Comparison of ENCODE assay signal across 8 cellular contexts in genomic region chr1:9455487-9456237, GRCh38.
A peak's percentile ranks its signal among the peaks of the same experiment; 100 is the strongest.
DNase-seq lines count a peak whose midpoint lies in the region; ATAC-seq and TF ChIP-seq lines count a peak whose summit lies in the region.

No MANE protein-coding gene starts in this region.

- H3K4me3 Mint-ChIP-seq in activated naive CD8-positive, alpha-beta T cell treated with anti-CD3 and anti-CD28 coated beads, Interleukin-2, amount 10 ng/mL, durations not matched to agents 7 days and 5 days: no peak overlapping the region

- no peaks in the 10 kb centered on the region for H3K36me3 ChIP-seq in BE2C
- H3K36me3 ChIP-seq in HAP-1 (replicated peaks): no peaks in the 10 kb centered on the region
- H3K36me3 ChIP-seq in left ventricle myocardium inferior: no peaks in the 10 kb centered on the region
- H3K36me3 ChIP-seq in sigmoid colon: no peaks in the 10 kb centered on the region

- H3K27me3 ChIP-seq in BE2C (no peaks in the 10 kb centered on the region), HAP-1 (ENCODE audit: low read depth) (no peaks in the 10 kb centered on the region), left ventricle myocardium inferior (ENCODE audit: low read depth) (no peaks in the 10 kb centered on the region), sigmoid colon (no peaks in the 10 kb centered on the region)

- no peaks in the 10 kb centered on the region for H3K4me1 ChIP-seq in BE2C
- no peaks in the 10 kb centered on the region for H3K4me1 ChIP-seq in HAP-1
- H3K4me1 ChIP-seq in left ventricle myocardium inferior: peaks cover 4% of the 10 kb centered on the region
- peaks cover 0 to 10% (median 5%) of the 10 kb centered on the region in 4 donors for H3K4me1 ChIP-seq in sigmoid colon

- peaks cover 19% of the 10 kb centered on the region for H3K27me3 Mint-ChIP-seq in activated naive CD8-positive, alpha-beta T cell treated with anti-CD3 and anti-CD28 coated beads, Interleukin-2, amount 10 ng/mL, durations not matched to agents 7 days and 5 days

- H3K27ac Mint-ChIP-seq in activated naive CD8-positive, alpha-beta T cell treated with anti-CD3 and anti-CD28 coated beads, Interleukin-2, amount 10 ng/mL, durations not matched to agents 7 days and 5 days: no peak overlapping the region

- ATAC-seq in activated naive CD8-positive, alpha-beta T cell treated with anti-CD3 and anti-CD28 coated beads, Interleukin-2, amount 10 ng/mL, durations not matched to agents 7 days and 5 days (ENCODE audit: low read depth): peak; percentile 45

- TF ChIP-seq CTCF in BE2C (IDR thresholded peaks at IDR 0.05; ENCODE audit: low read depth, low read length) (peak; percentile 57), left ventricle myocardium inferior (IDR thresholded peaks at IDR 0.05; ENCODE audit: borderline replicate concordance) (peak; percentile 86), sigmoid colon (IDR thresholded peaks at IDR 0.05) (peak; percentile 78 to 86 (median 79))

- H3K27ac ChIP-seq in left ventricle myocardium inferior (replicated peaks) (no peak overlapping the region), sigmoid colon (peak overlapping the region in 2 of 4 donors; percentile 9 to 44)

- in situ Hi-C loops in HAP-1 (cut with MboI; ENCODE audit: low sequenced_read_pairs): loop anchor here (10.0 kb wide), 1 partner anchor 171 kb away; no protein-coding TSS in a partner anchor

- intact Hi-C loops in left ventricle myocardium inferior (cut with micrococcal nuclease): no loop called here
- intact Hi-C loops in sigmoid colon (cut with DNase I): loop anchor here (1.0 to 5.0 kb wide), 3 partner anchors 37 to 188 kb away; no protein-coding TSS in a partner anchor

- no peaks in the 10 kb centered on the region for H3K9me3 ChIP-seq in BE2C
- H3K9me3 ChIP-seq in HAP-1: no peaks in the 10 kb centered on the region
- no peaks in the 10 kb centered on the region for H3K9me3 ChIP-seq in left ventricle myocardium inferior (replicated peaks)
- H3K9me3 ChIP-seq in sigmoid colon: no peaks in the 10 kb centered on the region

- DNase-seq in BE2C (peak; percentile 60), HAP-1 (ENCODE audit: low spot score in 2 of 2) (peak; percentile 55 to 86), SKM-1 treated with dmso at 0.1 percent for 144 hours (lab: John Stamatoyannopoulos, UW; ENCODE audit: unreplicated experiment) (peak; percentile 35), left ventricle myocardium inferior (peak; percentile 65), sigmoid colon (peak; percentile 85), NCI-H2107 (lab: John Stamatoyannopoulos, UW) (no peak), NCI-H187 treated with DMSO at 0.1 percent for 48 hours (lab: John Stamatoyannopoulos, UW) (no peak)
- peak; percentile 71 for DNase-seq in activated naive CD8-positive, alpha-beta T cell treated with anti-CD3 and anti-CD28 coated beads, Interleukin-2, amount 10 ng/mL, durations not matched to agents 7 days and 5 days

- POLR2A ChIA-PET in activated naive CD8-positive, alpha-beta T cell treated with anti-CD3 and anti-CD28 coated beads, Interleukin-2, amount 10 ng/mL, durations not matched to agents 7 days and 5 days (lab: Charles Lee): no interaction called here

- 45% methylated on average over 22 of the region's 22 CpGs for WGBS in sigmoid colon, 2 donors

- no peak for TF ChIP-seq EP300 in sigmoid colon (IDR thresholded peaks at IDR 0.05)

- H3K4me1 Mint-ChIP-seq in activated naive CD8-positive, alpha-beta T cell treated with anti-CD3 and anti-CD28 coated beads, Interleukin-2, amount 10 ng/mL, durations not matched to agents 7 days and 5 days: no peaks in the 10 kb centered on the region

- H3K9me3 Mint-ChIP-seq in activated naive CD8-positive, alpha-beta T cell treated with anti-CD3 and anti-CD28 coated beads, Interleukin-2, amount 10 ng/mL, durations not matched to agents 7 days and 5 days: no peaks in the 10 kb centered on the region

- no peak overlapping the region for H3K4me3 ChIP-seq in BE2C (ENCODE audit: low read depth, low read length)
- no peak overlapping the region for H3K4me3 ChIP-seq in HAP-1
- no peak overlapping the region for H3K4me3 ChIP-seq in left ventricle myocardium inferior
- no peak overlapping the region for H3K4me3 ChIP-seq in sigmoid colon

- H3K36me3 Mint-ChIP-seq in activated naive CD8-positive, alpha-beta T cell treated with anti-CD3 and anti-CD28 coated beads, Interleukin-2, amount 10 ng/mL, durations not matched to agents 7 days and 5 days: no peaks in the 10 kb centered on the region

- no peak for TF ChIP-seq POLR2A in sigmoid colon (IDR thresholded peaks at IDR 0.05)

Comparison
In these comparisons a context has a peak if more than half of its experiments do, and no peak if none do; other contexts are left out.
1. DNase-seq: peak in BE2C (single experiment), HAP-1 (2 of 2), SKM-1 treated with dmso at 0.1 percent for 144 hours (single experiment), activated naive CD8-positive, alpha-beta T cell treated with anti-CD3 and anti-CD28 coated beads, Interleukin-2, amount 10 ng/mL, durations not matched to agents 7 days and 5 days (single experiment), left ventricle myocardium inferior (single experiment) and sigmoid colon (single experiment); none in NCI-H2107 (single experiment) and NCI-H187 treated with DMSO at 0.1 percent for 48 hours (single experiment).
2. Peak in every context shown above with its lines, with median percentiles within 50 percentile points of each other: CTCF ChIP-seq.